ENCODE assay signal across 15 cellular contexts in the genomic region with DNA sequence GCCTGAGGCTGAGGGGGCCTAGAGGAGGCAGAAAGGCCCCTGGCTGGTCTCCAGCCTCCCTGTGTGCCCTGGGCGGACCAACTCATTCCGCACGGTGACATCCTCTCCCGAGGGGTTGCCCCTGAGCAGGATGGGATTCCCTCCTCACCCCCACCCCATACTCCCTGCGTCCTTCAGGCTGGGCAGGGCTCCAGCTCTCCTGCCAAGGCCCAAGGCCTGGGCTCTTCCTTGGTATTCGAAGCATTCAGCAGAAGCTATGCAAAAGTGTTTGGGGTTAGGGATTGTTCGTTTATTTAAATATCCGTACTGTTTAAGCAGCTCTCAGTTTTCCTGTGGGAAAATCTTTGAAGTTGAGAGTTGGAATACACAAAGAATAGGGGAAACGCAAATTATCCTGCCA.
DNase-seq lines count a peak whose midpoint lies in the region; ATAC-seq, FAIRE-seq and TF ChIP-seq lines count a peak whose summit lies in the region.
"Had no signal": no experiment of that assay in that cellular context is flagged by ENCODE, and none has a peak within 500 bp of the region (broad histone marks: within the 10 kb centered on the region; RNA-seq: fewer than 3 reads in every experiment).

No MANE protein-coding gene starts in this region.

- H3K18ac ChIP-seq in H1 (ENCODE audit: extremely low read depth, low read length): no peak overlapping the region; the same call in 1 of the 2 replicates

- H3K27me3 Mint-ChIP-seq in neural progenitor cell (ENCODE audit: insufficient read depth, low read depth): peaks cover 10% of the 10 kb centered on the region

- H3K9me3 ChIP-seq in NT2/D1 (ENCODE audit: insufficient read depth, low read length) (no peaks in the 10 kb centered on the region), H1 (ENCODE audit: insufficient read depth in 2 of 2, low read depth in 1 of 2, low read length in 1 of 2) (no peaks in the 10 kb centered on the region; a peak in 1 of 4 replicates), neural progenitor cell (ENCODE audit: low read depth) (no peaks in the 10 kb centered on the region), PC-3 (ENCODE audit: low read length) (no peaks in the 10 kb centered on the region)

- H3K4me3 ChIP-seq in NT2/D1 (ENCODE audit: insufficient read length, low read depth) (no peak overlapping the region), H1 (ENCODE audit: extremely low read depth in 1 of 4, insufficient read depth in 2 of 4, low read depth in 3 of 4, low read length in 4 of 4) (no peak overlapping the region), neural progenitor cell (no peak overlapping the region), PC-3 (ENCODE audit: low read length) (no peak overlapping the region)
- H3K4me3 ChIP-seq: PC-9 had no signal

- H4K8ac ChIP-seq in H1 (ENCODE audit: extremely low read depth, insufficient read depth, low read length): no peak overlapping the region

- no peaks in the 10 kb centered on the region for H3K36me3 Mint-ChIP-seq in neural progenitor cell

- H2AFZ ChIP-seq in H1 (ENCODE audit: low read length) (no peak overlapping the region; the same call in 1 of the 2 replicates), neural progenitor cell (replicated peaks) (no peak overlapping the region), PC-3 (ENCODE audit: low read length) (no peak overlapping the region)
- H2AFZ ChIP-seq: PC-9 had no signal

- H3K23me2 ChIP-seq in H1 (ENCODE audit: low read depth, low read length): no peaks in the 10 kb centered on the region

- no peak overlapping the region for H2BK15ac ChIP-seq in H1 (ENCODE audit: low read length)

- no peak overlapping the region for H3K4me3 Mint-ChIP-seq in neural progenitor cell

- DNase-seq in D341Med (ENCODE audit: low spot score): peak; percentile 33
- peak; percentile 11 for DNase-seq in NT2/D1 (ENCODE audit: low read depth, low spot score)
- DNase-seq in H1 (ENCODE audit: low read depth in 1 of 2, low spot score in 2 of 2): no peak
- peak; percentile 17 for DNase-seq in neural progenitor cell (ENCODE audit: low spot score)
- DNase-seq in C1 segment of cervical spinal cord (lab: John Stamatoyannopoulos, UW): no peak
- DNase-seq in PC-3: no peak
- DNase-seq: NCI-H146, NCI-H2227 treated with DMSO at 0.1 percent for 48 hours, NCI-H526, PC-9 had no signal

- H4K5ac ChIP-seq in H1 (ENCODE audit: insufficient read length, low read depth, low read length): no peak overlapping the region

- ATAC-seq in HG02840 (IDR thresholded peaks at IDR 0.05; ENCODE audit: low FRiP score, unreplicated experiment) (no peak), GM21390 (IDR thresholded peaks at IDR 0.05; ENCODE audit: unreplicated experiment) (no peak), PC-3 (no peak)
- ATAC-seq: HCT116 had no signal

- H3K27me3 ChIP-seq in NT2/D1 (ENCODE audit: insufficient read depth, insufficient read length): no peaks in the 10 kb centered on the region
- H3K27me3 ChIP-seq in H1 (replicated peaks in 1 of 4; ENCODE audit: control insufficient read depth in 3 of 4, extremely low read depth in 1 of 4, insufficient read depth in 3 of 4, low read length in 3 of 4): no peaks in the 10 kb centered on the region; a peak in 1 of 7 replicates
- no peaks in the 10 kb centered on the region for H3K27me3 ChIP-seq in neural progenitor cell
- H3K27me3 ChIP-seq in PC-3 (ENCODE audit: low read length): peaks cover 26% of the 10 kb centered on the region

- intact Hi-C loops in PC-3 (cut with micrococcal nuclease): no loop called here

- H3K56ac ChIP-seq in H1 (replicated peaks; ENCODE audit: insufficient read length, low read depth, low read length): no peak overlapping the region

- H2AK5ac ChIP-seq in H1 (ENCODE audit: low read depth, low read length): no peak overlapping the region

- H3K4me1 ChIP-seq in NT2/D1 (ENCODE audit: insufficient read depth, insufficient read length) (peaks cover 3% of the 10 kb centered on the region), H1 (replicated peaks in 1 of 4; ENCODE audit: control insufficient read depth in 3 of 4, insufficient read depth in 4 of 4, low read length in 3 of 4) (0 out of 7 replicates have a peak, but pooled peaks cover 0 to 3% (median 1%) of the 10 kb centered on the region in 4 experiments), neural progenitor cell (no peaks in the 10 kb centered on the region), PC-3 (ENCODE audit: insufficient read depth, low read length) (peaks cover 11% of the 10 kb centered on the region)

- TF ChIP-seq CTCF in H1 (IDR thresholded peaks at IDR 0.05; ENCODE audit: control extremely low read depth in 1 of 3, insufficient read depth in 1 of 3, low read depth in 1 of 3, low read length in 3 of 3) (no peak), neural progenitor cell (IDR thresholded peaks at IDR 0.05) (no peak), PC-3 (conservative IDR thresholded peaks at IDR 0.05; ENCODE audit: low read depth, low read length) (no peak)

- H3K14ac ChIP-seq in H1 (ENCODE audit: insufficient read length): no peak overlapping the region

- no peak overlapping the region for H2BK120ac ChIP-seq in H1 (replicated peaks; ENCODE audit: low read depth, low read length)

- 83% methylated on average over 9 of the region's 9 CpGs; no CpG with 5 or more reads in 1 of the 2 experiments for WGBS in H1 (ENCODE audit: extremely low coverage in 1 of 2, insufficient coverage in 1 of 2, insufficient read length in 1 of 2, insufficient replicate concordance in 2 of 2, low coverage in 1 of 2, low lambda C conversion rate in 2 of 2, missing lambda C conversion rate in 1 of 2), 2 experiments

- H3K27ac ChIP-seq in H1 (ENCODE audit: low read depth, low read length) (no peak overlapping the region), neural progenitor cell (no peak overlapping the region), PC-3 (ENCODE audit: low read length) (no peak overlapping the region)
- H3K27ac ChIP-seq: C4-2B, PC-9 had no signal

- no peak overlapping the region for H3K4me2 ChIP-seq in H1 (ENCODE audit: insufficient read depth in 1 of 2, low read depth in 2 of 2, low read length in 2 of 2)
- no peak overlapping the region for H3K4me2 ChIP-seq in neural progenitor cell
- no peak overlapping the region for H3K4me2 ChIP-seq in PC-3 (ENCODE audit: low read length)
- H3K4me2 ChIP-seq: PC-9 had no signal

- H3K27ac Mint-ChIP-seq in neural progenitor cell: no peak overlapping the region

- H4K91ac ChIP-seq in H1 (replicated peaks; ENCODE audit: insufficient read length, low read length): no peak overlapping the region

- H3K9me3 Mint-ChIP-seq in neural progenitor cell: peaks cover 5% of the 10 kb centered on the region

- H3K9me2 ChIP-seq in PC-3 (replicated peaks; ENCODE audit: low read length): no peaks in the 10 kb centered on the region

- H2BK12ac ChIP-seq in H1 (ENCODE audit: low read depth, low read length): no peak overlapping the region

- FAIRE-seq in H1 (lab: Jason Lieb, UNC): no peak
- FAIRE-seq: HTR-8/SVneo had no signal

- H3K79me1 ChIP-seq in H1 (ENCODE audit: low read depth, low read length): no peaks in the 10 kb centered on the region

- no peak for TF ChIP-seq EP300 in H1 (IDR thresholded peaks at IDR 0.05; ENCODE audit: borderline replicate concordance in 1 of 2, low read depth in 2 of 2, low read length in 2 of 2)

- H3K36me3 ChIP-seq in NT2/D1 (ENCODE audit: insufficient read depth, insufficient read length, low read length): no peaks in the 10 kb centered on the region
- H3K36me3 ChIP-seq in H1 (ENCODE audit: control insufficient read depth in 2 of 4, insufficient read depth in 4 of 4, low read length in 3 of 4): no peaks in the 10 kb centered on the region
- H3K36me3 ChIP-seq in neural progenitor cell: no peaks in the 10 kb centered on the region
- no peaks in the 10 kb centered on the region for H3K36me3 ChIP-seq in PC-3 (ENCODE audit: low read depth, low read length)

- H2BK20ac ChIP-seq in H1 (ENCODE audit: low read length): no peak overlapping the region

- H3F3A ChIP-seq in neural progenitor cell (ENCODE audit: low read depth) (no peaks in the 10 kb centered on the region), PC-3 (ENCODE audit: low read length, unreplicated experiment) (no peaks in the 10 kb centered on the region)

- H3K4me1 Mint-ChIP-seq in neural progenitor cell: peaks cover 10% of the 10 kb centered on the region

- no peak for TF ChIP-seq POLR2A in H1 (IDR thresholded peaks at IDR 0.05; ENCODE audit: control extremely low read depth in 1 of 2, low read depth in 2 of 2, low read length in 2 of 2)

- no peak overlapping the region for H3K23ac ChIP-seq in H1 (ENCODE audit: insufficient read length)

- no TSS peak for BruUV-seq in PC-3 (replicated peaks; lab: Mats Ljungman, UMichigan)

- H3K4ac ChIP-seq in H1 (replicated peaks; ENCODE audit: insufficient read length, low read depth, low read length): no peak overlapping the region

- H4K20me1 ChIP-seq in H1 (replicated peaks in 1 of 2; ENCODE audit: control insufficient read depth in 1 of 2, insufficient read depth in 2 of 2, low read length in 2 of 2) (no peaks in the 10 kb centered on the region), neural progenitor cell (ENCODE audit: low read depth) (no peaks in the 10 kb centered on the region), PC-3 (ENCODE audit: low read length) (no peaks in the 10 kb centered on the region)

- POLR2A ChIA-PET in H1 (lab: Charles Lee; ENCODE audit: partially characterized antibody) (no interaction called here), PC-3 (lab: Charles Lee; ENCODE audit: unreplicated experiment) (no interaction called here)

- H2BK5ac ChIP-seq in H1 (ENCODE audit: low read depth, low read length): no peak overlapping the region

- no peaks in the 10 kb centered on the region for H3K79me2 ChIP-seq in H1 (ENCODE audit: control insufficient read depth in 1 of 2, insufficient read depth in 2 of 2, low read length in 2 of 2)
- H3K79me2 ChIP-seq in neural progenitor cell (ENCODE audit: low read depth): no peaks in the 10 kb centered on the region
- no peaks in the 10 kb centered on the region for H3K79me2 ChIP-seq in PC-3 (ENCODE audit: low read length)

- no peak for TF ChIP-seq RAD21 in H1 (IDR thresholded peaks at IDR 0.05 in 1 of 2, conservative IDR thresholded peaks at IDR 0.05 in 1 of 2; ENCODE audit: low read depth in 2 of 2, low read length in 2 of 2)

- no peak overlapping the region for H3K9ac ChIP-seq in NT2/D1 (ENCODE audit: insufficient read length, low read depth)
- H3K9ac ChIP-seq in H1 (replicated peaks in 1 of 4; ENCODE audit: extremely low read depth in 1 of 4, low read depth in 3 of 4, low read length in 3 of 4): no peak overlapping the region
- H3K9ac ChIP-seq in neural progenitor cell: no peak overlapping the region
- no peak overlapping the region for H3K9ac ChIP-seq in PC-3 (ENCODE audit: low read length)

- CTCF ChIA-PET in H1 (lab: Charles Lee; ENCODE audit: partially characterized antibody): interaction anchor here (0.6 to 1.7 kb wide), 4 partner anchors 13 to 625 kb away, joined by 3 to 20 read pairs (median 4); no protein-coding TSS in a partner anchor
- CTCF ChIA-PET in PC-3 (lab: Charles Lee): no interaction called here

TF ChIP-seq in H1, 55 proteins besides CTCF, POLR2A, EP300 and RAD21:
- TF ChIP-seq TAF7 (optimal IDR thresholded peaks at IDR 0.05; ENCODE audit: borderline replicate concordance, low read depth, low read length): no peak
- TF ChIP-seq ZNF274 (IDR thresholded peaks at IDR 0.05; ENCODE audit: borderline replicate concordance, extremely low read depth, low read length): no peak
- TF ChIP-seq TEAD4 (IDR thresholded peaks at IDR 0.05; ENCODE audit: low read depth, low read length): peak; percentile 37; the same call in 1 of the 2 replicates
- no peak for TF ChIP-seq CBX5 (IDR thresholded peaks at IDR 0.05; ENCODE audit: low read depth, low read length)
TF ChIP-seq in H1: peak in this region for 1.

Comparison
In these comparisons a context has a peak if more than half of its experiments do, and no peak if none do; other contexts are left out.
1. DNase-seq: peak in D341Med (single experiment), NT2/D1 (single experiment) and neural progenitor cell (single experiment); none in H1 (0 of 2), C1 segment of cervical spinal cord (0 of 14) and PC-3 (single experiment).